ENCODE assay signal across 10 cellular contexts in genomic region chr11:27319065-27319464, GRCh38. TPM values are rescaled to one million over a fixed set of nuclear protein-coding genes. Genes with fewer than 3 reads are reported as not detected.
DNase-seq lines count a peak whose midpoint lies in the region; ATAC-seq, FAIRE-seq and TF ChIP-seq lines count a peak whose summit lies in the region.
"Had no signal": no experiment of that assay in that cellular context is flagged by ENCODE, and none has a peak within 500 bp of the region (broad histone marks: within the 10 kb centered on the region; RNA-seq: fewer than 3 reads in every experiment).

No MANE protein-coding gene starts in this region.

- peaks cover 6% of the 10 kb centered on the region for H3K4me1 ChIP-seq in A673 (ENCODE audit: insufficient read depth, low read length, poor library complexity, severe bottlenecking)
- H3K4me1 ChIP-seq: right lobe of liver had no signal

- POLR2A ChIA-PET in A673 (lab: Charles Lee; ENCODE audit: low non-redundant PET), result no interaction called here

- BruUV-seq in A673 (replicated peaks; lab: Mats Ljungman, UMichigan), result no TSS peak

- no peak for DNase-seq in activated naive CD8-positive, alpha-beta T cell treated with anti-CD3 and anti-CD28 coated beads, Interleukin-2, amount 50 U/mL, for 24 hours
- DNase-seq in activated naive CD8-positive, alpha-beta T cell treated with anti-CD3 and anti-CD28 coated beads for 36 hours, result no peak
- DNase-seq in RCC 7860 (ENCODE audit: low spot score) (peak; percentile 63), A673 (ENCODE audit: low spot score) (no peak), T-helper 17 cell (no peak), MG63 (no peak)
- DNase-seq in stimulated activated naive CD8-positive, alpha-beta T cell treated with anti-CD3 and anti-CD28 coated beads, Interleukin-15, Interleukin-2, amounts not matched to agents 100 U/mL and 50 U/mL, for 24 hours, result no peak
- DNase-seq: right lobe of liver had no signal

- no peak overlapping the region for H3K27ac Mint-ChIP-seq in activated naive CD8-positive, alpha-beta T cell treated with anti-CD3 and anti-CD28 coated beads, Interleukin-2, amount 50 U/mL, for 24 hours
- no peak overlapping the region for H3K27ac Mint-ChIP-seq in activated naive CD8-positive, alpha-beta T cell treated with anti-CD3 and anti-CD28 coated beads for 36 hours
- no peak overlapping the region for H3K27ac Mint-ChIP-seq in T-helper 17 cell

- no peaks in the 10 kb centered on the region for H3K27me3 ChIP-seq in A673 (replicated peaks; ENCODE audit: insufficient read depth, low read depth, low read length, poor library complexity)
- H3K27me3 ChIP-seq in MG63, result no peaks in the 10 kb centered on the region
- H3K27me3 ChIP-seq: right lobe of liver had no signal

- H3K9me3 ChIP-seq in A673 (ENCODE audit: low read depth, low read length, poor library complexity, severe bottlenecking), result no peaks in the 10 kb centered on the region
- H3K9me3 ChIP-seq in T-helper 17 cell (ENCODE audit: control insufficient read depth, low read length, poor library complexity, severe bottlenecking), result no peaks in the 10 kb centered on the region
- no peaks in the 10 kb centered on the region for H3K9me3 ChIP-seq in MG63
- H3K9me3 ChIP-seq: right lobe of liver had no signal

- no peak for TF ChIP-seq CTCF in A673 (conservative IDR thresholded peaks at IDR 0.05; ENCODE audit: low read depth, low read length)

- H3K9me3 Mint-ChIP-seq in activated naive CD8-positive, alpha-beta T cell treated with anti-CD3 and anti-CD28 coated beads, Interleukin-2, amount 50 U/mL, for 24 hours, result no peaks in the 10 kb centered on the region
- no peaks in the 10 kb centered on the region for H3K9me3 Mint-ChIP-seq in activated naive CD8-positive, alpha-beta T cell treated with anti-CD3 and anti-CD28 coated beads for 36 hours

- no peak overlapping the region for H3K4me3 Mint-ChIP-seq in activated naive CD8-positive, alpha-beta T cell treated with anti-CD3 and anti-CD28 coated beads, Interleukin-2, amount 50 U/mL, for 24 hours
- H3K4me3 Mint-ChIP-seq in activated naive CD8-positive, alpha-beta T cell treated with anti-CD3 and anti-CD28 coated beads for 36 hours, result no peak overlapping the region
- no peak overlapping the region for H3K4me3 Mint-ChIP-seq in T-helper 17 cell

- H3K4me1 Mint-ChIP-seq in activated naive CD8-positive, alpha-beta T cell treated with anti-CD3 and anti-CD28 coated beads, Interleukin-2, amount 50 U/mL, for 24 hours, result peaks cover 9% of the 10 kb centered on the region
- peaks cover 3% of the 10 kb centered on the region for H3K4me1 Mint-ChIP-seq in activated naive CD8-positive, alpha-beta T cell treated with anti-CD3 and anti-CD28 coated beads for 36 hours
- H3K4me1 Mint-ChIP-seq in T-helper 17 cell, result peaks cover 7% of the 10 kb centered on the region

- no peaks in the 10 kb centered on the region for H3K36me3 ChIP-seq in A673 (ENCODE audit: insufficient read depth, low read length, poor library complexity, severe bottlenecking)
- no peaks in the 10 kb centered on the region for H3K36me3 ChIP-seq in MG63
- H3K36me3 ChIP-seq: right lobe of liver had no signal

- no peak overlapping the region for H3K27ac ChIP-seq in A673 (ENCODE audit: low read depth, low read length, poor library complexity, severe bottlenecking)
- H3K27ac ChIP-seq: right lobe of liver had no signal

- H3K27me3 Mint-ChIP-seq in activated naive CD8-positive, alpha-beta T cell treated with anti-CD3 and anti-CD28 coated beads, Interleukin-2, amount 50 U/mL, for 24 hours, result peaks cover 2% of the 10 kb centered on the region
- H3K27me3 Mint-ChIP-seq in activated naive CD8-positive, alpha-beta T cell treated with anti-CD3 and anti-CD28 coated beads for 36 hours, result no peaks in the 10 kb centered on the region
- H3K27me3 Mint-ChIP-seq in T-helper 17 cell, result no peaks in the 10 kb centered on the region

- ATAC-seq in activated naive CD8-positive, alpha-beta T cell treated with anti-CD3 and anti-CD28 coated beads, Interleukin-2, amount 50 U/mL, for 24 hours, result peak; percentile 98
- ATAC-seq in HG02678 (IDR thresholded peaks at IDR 0.05; ENCODE audit: unreplicated experiment) (peak; percentile 98), T-helper 17 cell (no peak)
- peak; percentile 97 for ATAC-seq in stimulated activated naive CD8-positive, alpha-beta T cell treated with anti-CD3 and anti-CD28 coated beads, Interleukin-15, Interleukin-2, amounts not matched to agents 100 U/mL and 50 U/mL, for 24 hours

- intact Hi-C loops in A673 (cut with micrococcal nuclease; ENCODE audit: unreplicated experiment), result no loop called here

- CTCF ChIA-PET in A673 (lab: Charles Lee), result no interaction called here

- no peak for FAIRE-seq in RCC 7860 (lab: Jason Lieb, UNC)
- FAIRE-seq: colon had no signal

- H3K36me3 Mint-ChIP-seq in activated naive CD8-positive, alpha-beta T cell treated with anti-CD3 and anti-CD28 coated beads, Interleukin-2, amount 50 U/mL, for 24 hours (ENCODE audit: low read depth), result no peaks in the 10 kb centered on the region
- peaks cover 1% of the 10 kb centered on the region for H3K36me3 Mint-ChIP-seq in activated naive CD8-positive, alpha-beta T cell treated with anti-CD3 and anti-CD28 coated beads for 36 hours
- peaks cover 2% of the 10 kb centered on the region for H3K36me3 Mint-ChIP-seq in T-helper 17 cell (ENCODE audit: low read depth)

- H3K4me3 ChIP-seq in A673 (ENCODE audit: low read depth, low read length, poor library complexity, severe bottlenecking) (no peak overlapping the region), MG63 (no peak overlapping the region)
- H3K4me3 ChIP-seq: right lobe of liver had no signal

RNA-seq across cellular contexts. Expression of gene CCDC34, which starts 44.0 kb away (rescaled TPM):
- 10 to 100 TPM; 27.9 to 35.1 TPM for total RNA-seq in activated naive CD8-positive, alpha-beta T cell treated with anti-CD3 and anti-CD28 coated beads for 36 hours
- total RNA-seq in A673 (2021) (101 and 105 TPM in 2 replicates), T-helper 17 cell (1 to 10 TPM; 1.1 to 1.8 TPM)
- total RNA-seq in MG63 (2014; rRNA removed; shearing (Covaris generic); ENCODE audit: low replicate concordance), result 10.3 and 11.6 TPM in 2 replicates
